Comparison of ENCODE assay signal across 27 cellular contexts in genomic region chr1:196418772-196419171, GRCh38.
"Had no signal": no experiment of that assay in that cellular context is flagged by ENCODE, and none has a peak within 500 bp of the region (broad histone marks: within the 10 kb centered on the region; RNA-seq: fewer than 3 reads in every experiment).

No MANE protein-coding gene starts in this region.

- H3K27me3 Mint-ChIP-seq: activated CD4-positive, alpha-beta memory T cell treated with anti-CD3 and anti-CD28 coated beads, Interleukin-2, amount 10 ng/mL, durations not matched to agents 7 days and 5 days; activated CD4-positive, alpha-beta T cell treated with anti-CD3 and anti-CD28 coated beads, Interleukin-2, amount 10 ng/mL, durations not matched to agents 7 days and 5 days; activated naive CD4-positive, alpha-beta T cell treated with anti-CD3 and anti-CD28 coated beads, Interleukin-2, amount 10 ng/mL, durations not matched to agents 7 days and 5 days; activated naive CD8-positive, alpha-beta T cell treated with anti-CD3 and anti-CD28 coated beads, Interleukin-2, amount 10 ng/mL, durations not matched to agents 7 days and 5 days; activated T-cell treated with anti-CD3 and anti-CD28 coated beads, Interleukin-2, amount 50 U/mL, for 24 hours; brain had no signal

- H3K27ac Mint-ChIP-seq: activated CD4-positive, alpha-beta memory T cell treated with anti-CD3 and anti-CD28 coated beads, Interleukin-2, amount 10 ng/mL, durations not matched to agents 7 days and 5 days; activated CD4-positive, alpha-beta T cell treated with anti-CD3 and anti-CD28 coated beads, Interleukin-2, amount 10 ng/mL, durations not matched to agents 7 days and 5 days; activated naive CD4-positive, alpha-beta T cell treated with anti-CD3 and anti-CD28 coated beads, Interleukin-2, amount 10 ng/mL, durations not matched to agents 7 days and 5 days; activated naive CD4-positive, alpha-beta T cell treated with anti-CD3 and anti-CD28 coated beads, Interleukin-2, amount 50 U/mL, for 72 hours; activated naive CD8-positive, alpha-beta T cell treated with anti-CD3 and anti-CD28 coated beads, Interleukin-2, amount 10 ng/mL, durations not matched to agents 7 days and 5 days; activated T-cell treated with anti-CD3 and anti-CD28 coated beads, Interleukin-2, amount 50 U/mL, for 24 hours; activated T-cell treated with anti-CD3 and anti-CD28 coated beads, Interleukin-2, amount 50 U/mL, for 72 hours; brain had no signal

- H3K4me3 Mint-ChIP-seq: activated CD4-positive, alpha-beta memory T cell treated with anti-CD3 and anti-CD28 coated beads, Interleukin-2, amount 10 ng/mL, durations not matched to agents 7 days and 5 days; activated CD4-positive, alpha-beta T cell treated with anti-CD3 and anti-CD28 coated beads, Interleukin-2, amount 10 ng/mL, durations not matched to agents 7 days and 5 days; activated naive CD4-positive, alpha-beta T cell treated with anti-CD3 and anti-CD28 coated beads, Interleukin-2, amount 10 ng/mL, durations not matched to agents 7 days and 5 days; activated naive CD8-positive, alpha-beta T cell treated with anti-CD3 and anti-CD28 coated beads, Interleukin-2, amount 10 ng/mL, durations not matched to agents 7 days and 5 days; activated T-cell treated with anti-CD3 and anti-CD28 coated beads, Interleukin-2, amount 50 U/mL, for 24 hours; activated T-cell treated with anti-CD3 and anti-CD28 coated beads, Interleukin-2, amount 50 U/mL, for 72 hours; brain had no signal

- H3K4me1 ChIP-seq: ascending aorta, breast epithelium, colonic mucosa had no signal

- H3K36me3 Mint-ChIP-seq: activated naive CD4-positive, alpha-beta T cell treated with anti-CD3 and anti-CD28 coated beads, Interleukin-2, amount 10 ng/mL, durations not matched to agents 7 days and 5 days; activated naive CD4-positive, alpha-beta T cell treated with anti-CD3 and anti-CD28 coated beads, Interleukin-2, amount 50 U/mL, for 72 hours; activated naive CD8-positive, alpha-beta T cell treated with anti-CD3 and anti-CD28 coated beads, Interleukin-2, amount 10 ng/mL, durations not matched to agents 7 days and 5 days had no signal

- H3K4me3 ChIP-seq: ascending aorta, breast epithelium, cardiac muscle cell, colonic mucosa, esophagus squamous epithelium had no signal

- H3K36me3 ChIP-seq: ascending aorta, breast epithelium, cardiac muscle cell, colonic mucosa, esophagus squamous epithelium had no signal

- H3K9me3 ChIP-seq: ascending aorta, breast epithelium, colonic mucosa, esophagus squamous epithelium had no signal

- DNase-seq: activated CD4-positive, alpha-beta memory T cell treated with anti-CD3 and anti-CD28 coated beads, Interleukin-2, amount 10 ng/mL, durations not matched to agents 7 days and 5 days; activated CD4-positive, alpha-beta T cell treated with anti-CD3 and anti-CD28 coated beads for 1 hour; activated CD4-positive, alpha-beta T cell treated with anti-CD3 and anti-CD28 coated beads for 4 hours; activated CD4-positive, alpha-beta T cell treated with anti-CD3 and anti-CD28 coated beads, Interleukin-2, amount 10 ng/mL, durations not matched to agents 7 days and 5 days; activated CD4-positive, alpha-beta T cell treated with anti-CD3 and anti-CD28 coated beads, Interleukin-2, amount 50 U/mL, for 4 hours; activated CD8-positive, alpha-beta memory T cell treated with anti-CD3 and anti-CD28 coated beads, Interleukin-2, amount 50 U/mL, for 48 hours; activated gamma-delta T cell; activated naive CD4-positive, alpha-beta T cell; activated naive CD4-positive, alpha-beta T cell treated with anti-CD3 and anti-CD28 coated beads, Interleukin-2, amount 10 ng/mL, durations not matched to agents 7 days and 5 days; activated naive CD8-positive, alpha-beta T cell treated with anti-CD3 and anti-CD28 coated beads, Interleukin-2, amount 10 ng/mL, durations not matched to agents 7 days and 5 days; activated T-cell treated with anti-CD3 and anti-CD28 coated beads for 4 hours; activated T-cell treated with anti-CD3 and anti-CD28 coated beads, Interleukin-2, amount 50 U/mL, for 24 hours; activated T-cell treated with anti-CD3 and anti-CD28 coated beads, Interleukin-2, amount 50 U/mL, for 72 hours; central memory CD4-positive, alpha-beta T cell; cerebellar nuclear complex; colonic mucosa; effector CD8-positive, alpha-beta T cell; esophagus squamous epithelium; foreskin fibroblast; head of caudate nucleus; T-helper 2 cell had no signal

- H3K9me3 Mint-ChIP-seq: activated CD4-positive, alpha-beta memory T cell treated with anti-CD3 and anti-CD28 coated beads, Interleukin-2, amount 10 ng/mL, durations not matched to agents 7 days and 5 days; activated CD4-positive, alpha-beta T cell treated with anti-CD3 and anti-CD28 coated beads, Interleukin-2, amount 10 ng/mL, durations not matched to agents 7 days and 5 days; activated naive CD4-positive, alpha-beta T cell treated with anti-CD3 and anti-CD28 coated beads, Interleukin-2, amount 10 ng/mL, durations not matched to agents 7 days and 5 days; activated naive CD4-positive, alpha-beta T cell treated with anti-CD3 and anti-CD28 coated beads, Interleukin-2, amount 50 U/mL, for 72 hours; activated T-cell treated with anti-CD3 and anti-CD28 coated beads, Interleukin-2, amount 50 U/mL, for 24 hours had no signal

- H3K27me3 ChIP-seq: ascending aorta, breast epithelium, cardiac muscle cell, colonic mucosa, esophagus squamous epithelium had no signal

- H3K4me1 Mint-ChIP-seq: activated CD4-positive, alpha-beta memory T cell treated with anti-CD3 and anti-CD28 coated beads, Interleukin-2, amount 10 ng/mL, durations not matched to agents 7 days and 5 days; activated CD4-positive, alpha-beta T cell treated with anti-CD3 and anti-CD28 coated beads, Interleukin-2, amount 10 ng/mL, durations not matched to agents 7 days and 5 days; activated naive CD4-positive, alpha-beta T cell treated with anti-CD3 and anti-CD28 coated beads, Interleukin-2, amount 10 ng/mL, durations not matched to agents 7 days and 5 days; activated naive CD8-positive, alpha-beta T cell treated with anti-CD3 and anti-CD28 coated beads, Interleukin-2, amount 10 ng/mL, durations not matched to agents 7 days and 5 days; brain had no signal

- H3K27ac ChIP-seq: ascending aorta, breast epithelium, cardiac muscle cell, colonic mucosa, epithelial cell of prostate, esophagus squamous epithelium had no signal

- ATAC-seq: activated naive CD4-positive, alpha-beta T cell treated with anti-CD3 and anti-CD28 coated beads, Interleukin-2, amount 50 U/mL, for 72 hours; activated T-cell treated with anti-CD3 and anti-CD28 coated beads, Interleukin-2, amount 50 U/mL, for 72 hours had no signal
